1 cellular context compared by ENCODE assay signal in genomic region chr10:132421377-132422168, GRCh38.
TF ChIP-seq lines count a peak whose summit lies in the region.

No MANE protein-coding gene starts in this region.

TF ChIP-seq in IMR-90, 13 proteins besides CTCF, POLR2A, EP300 and RAD21 (continued from another document):
- TF ChIP-seq USF2 (IDR thresholded peaks at IDR 0.05; ENCODE audit: low read depth, low read length) (no peak), RCOR1 (IDR thresholded peaks at IDR 0.05; ENCODE audit: insufficient replicate concordance, low read length) (no peak), CHD1 (IDR thresholded peaks at IDR 0.05; ENCODE audit: low read depth, low read length) (no peak), BHLHE40 (IDR thresholded peaks at IDR 0.05; ENCODE audit: low read depth, low read length) (no peak)
